15 cellular contexts compared by ENCODE assay signal in genomic region chr14:23137221-23138172, GRCh38. TPM values are rescaled to one million over a fixed set of nuclear protein-coding genes. Genes with fewer than 3 reads are reported as not detected.
DNase-seq lines count a peak whose midpoint lies in the region; ATAC-seq, FAIRE-seq and TF ChIP-seq lines count a peak whose summit lies in the region.
"Had no signal": no experiment of that assay in that cellular context is flagged by ENCODE, and none has a peak within 500 bp of the region (broad histone marks: within the 10 kb centered on the region; RNA-seq: fewer than 3 reads in every experiment).

No MANE protein-coding gene starts in this region.

- H2BK5ac ChIP-seq in mesenchymal stem cell (ENCODE audit: low read depth, low read length, poor library complexity, severe bottlenecking) = no peak overlapping the region

- no peaks in the 10 kb centered on the region for H3K79me2 ChIP-seq in endothelial cell of umbilical vein (ENCODE audit: control insufficient read depth, insufficient read depth, low read length)

- in situ Hi-C loops in G401 (cut with HindIII; ENCODE audit: low sequenced_read_pairs) = no loop called here

- no peak overlapping the region for H2BK12ac ChIP-seq in mesenchymal stem cell (ENCODE audit: low read length in 2 of 2)

- no peaks in the 10 kb centered on the region for H4K20me1 ChIP-seq in endothelial cell of umbilical vein (replicated peaks; ENCODE audit: control insufficient read depth, extremely low read depth, insufficient read depth, low read length)

- no peaks in the 10 kb centered on the region for H3K9me1 ChIP-seq in endothelial cell of umbilical vein (replicated peaks; ENCODE audit: control insufficient read depth, extremely low read depth, insufficient read depth, low read length)

- H2BK15ac ChIP-seq in mesenchymal stem cell (ENCODE audit: low read depth, poor library complexity, severe bottlenecking) = no peak overlapping the region

- H3K18ac ChIP-seq in mesenchymal stem cell (ENCODE audit: low read depth in 1 of 2, low read length in 2 of 2) = no peak overlapping the region

- no peaks in the 10 kb centered on the region for H3K36me3 ChIP-seq in endothelial cell of umbilical vein (ENCODE audit: control insufficient read depth in 2 of 2, extremely low read depth in 1 of 2, insufficient read depth in 2 of 2, low read length in 2 of 2)
- H3K36me3 ChIP-seq in mesenchymal stem cell (ENCODE audit: control insufficient read depth in 1 of 2, insufficient read depth in 2 of 2, low read depth in 1 of 2, low read length in 2 of 2) = peaks cover 0 to 56% of the 10 kb centered on the region in 2 experiments
- H3K36me3 ChIP-seq: pancreas had no signal

- H3K9ac ChIP-seq in endothelial cell of umbilical vein (replicated peaks; ENCODE audit: extremely low read depth, insufficient read depth, low read length) = no peak overlapping the region
- H3K9ac ChIP-seq in mesenchymal stem cell (ENCODE audit: low read length) = peak overlapping the region; percentile 44

- WGBS in mesenchymal stem cell = 95% methylated on average over 10 of the region's 15 CpGs

- H3K4me3 ChIP-seq in endothelial cell of umbilical vein (replicated peaks in 1 of 3; ENCODE audit: insufficient read depth in 1 of 3, low read depth in 1 of 3, low read length in 3 of 3) = no peak overlapping the region
- no peak overlapping the region for H3K4me3 ChIP-seq in mesenchymal stem cell (ENCODE audit: insufficient read depth in 1 of 2, low read depth in 1 of 2, low read length in 2 of 2)
- H3K4me3 ChIP-seq: pancreas had no signal

- H2BK120ac ChIP-seq in mesenchymal stem cell (ENCODE audit: low read depth, low read length) = no peak overlapping the region

- intact Hi-C loops in endothelial cell of umbilical vein (cut with micrococcal nuclease) = no loop called here

- DNase-seq in G401 (ENCODE audit: low spot score) = peak; percentile 63
- DNase-seq in NCI-H2196 (lab: John Stamatoyannopoulos, UW; ENCODE audit: unreplicated experiment) = peak; percentile 48
- DNase-seq in endothelial cell of umbilical vein (ENCODE audit: low read depth, low spot score) = no peak
- DNase-seq in mesenchymal stem cell = no peak
- DNase-seq in NOMO-1 (lab: John Stamatoyannopoulos, UW; ENCODE audit: unreplicated experiment in 2 of 2) = no peak
- DNase-seq in GM12892 (ENCODE audit: insufficient read length) = no peak
- DNase-seq: activated CD4-positive, alpha-beta T cell treated with anti-CD3 and anti-CD28 coated beads for 1 hour; Caco-2; NCI-H345 had no signal

- H3K4me1 ChIP-seq in endothelial cell of umbilical vein (ENCODE audit: control insufficient read depth, extremely low read depth, insufficient read depth, low read length) (peaks cover 8% of the 10 kb centered on the region), mesenchymal stem cell (ENCODE audit: control insufficient read depth, insufficient read depth, low read depth, low read length) (no peaks in the 10 kb centered on the region)
- H3K4me1 ChIP-seq: Caco-2 had no signal

- H3K23ac ChIP-seq in mesenchymal stem cell (ENCODE audit: low read length in 2 of 2) = no peak overlapping the region

- no peak overlapping the region for H2AK5ac ChIP-seq in mesenchymal stem cell (ENCODE audit: low read length, severe bottlenecking)

- BruUV-seq in endothelial cell of umbilical vein (replicated peaks; lab: Mats Ljungman, UMichigan) = no TSS peak

- H3K27ac ChIP-seq in endothelial cell of umbilical vein (ENCODE audit: insufficient read depth, low read depth, low read length) = no peak overlapping the region
- no peak overlapping the region for H3K27ac ChIP-seq in mesenchymal stem cell (ENCODE audit: low read length, poor library complexity, severe bottlenecking)
- H3K27ac ChIP-seq: pancreas had no signal

- no peak overlapping the region for H3K14ac ChIP-seq in mesenchymal stem cell (ENCODE audit: low read length in 2 of 2)

- no peak overlapping the region for H4K8ac ChIP-seq in mesenchymal stem cell (ENCODE audit: low read length)

- H3K4ac ChIP-seq in mesenchymal stem cell (ENCODE audit: low read depth in 1 of 2, low read length in 2 of 2) = no peak overlapping the region

- no peak overlapping the region for H3K4me2 ChIP-seq in endothelial cell of umbilical vein (ENCODE audit: insufficient read depth, low read length)
- H3K4me2 ChIP-seq in mesenchymal stem cell (ENCODE audit: low read length, poor library complexity, severe bottlenecking) = no peak overlapping the region

- POLR2A ChIA-PET in endothelial cell of umbilical vein (lab: Charles Lee) = no interaction called here

- H2AFZ ChIP-seq in endothelial cell of umbilical vein (ENCODE audit: low read depth, low read length) (peak overlapping the region; percentile 76), mesenchymal stem cell (ENCODE audit: low read depth, low read length) (no peak overlapping the region)

- no peak for ATAC-seq in HG03378 (IDR thresholded peaks at IDR 0.05; ENCODE audit: unreplicated experiment)
- ATAC-seq in GM18868 (IDR thresholded peaks at IDR 0.05; ENCODE audit: unreplicated experiment) = no peak

- H3K9me3 ChIP-seq in endothelial cell of umbilical vein (replicated peaks; ENCODE audit: control insufficient read depth, insufficient read depth, low read length) (no peaks in the 10 kb centered on the region), mesenchymal stem cell (ENCODE audit: control insufficient read depth, low read length) (no peaks in the 10 kb centered on the region)
- H3K9me3 ChIP-seq: Caco-2, pancreas had no signal

- H3K79me1 ChIP-seq in mesenchymal stem cell (replicated peaks; ENCODE audit: low read length, poor library complexity, severe bottlenecking) = no peaks in the 10 kb centered on the region

- dilution Hi-C loops in endothelial cell of umbilical vein (cut with MboI; ENCODE audit: extremely low pct_ligation_motif_present, low sequenced_read_pairs) = no loop called here

- CTCF ChIA-PET in endothelial cell of umbilical vein (lab: Charles Lee) = interaction anchor here (0.8 to 2.4 kb wide), 6 partner anchors 17 to 49 kb away, joined by 3 to 20 read pairs (median 3); partner anchors contain the start of gene SLC7A8

- no peak for TF ChIP-seq CTCF in endothelial cell of umbilical vein (IDR thresholded peaks at IDR 0.05; ENCODE audit: extremely low read depth in 1 of 2, insufficient read depth in 1 of 2, low read depth in 1 of 2, low read length in 2 of 2)

- no peak overlapping the region for H4K91ac ChIP-seq in mesenchymal stem cell (ENCODE audit: low read length)

- no peak for TF ChIP-seq POLR2A in endothelial cell of umbilical vein (IDR thresholded peaks at IDR 0.05; ENCODE audit: low read depth, low read length)
- TF ChIP-seq POLR2A in GM12892 (IDR thresholded peaks at IDR 0.05; ENCODE audit: low read depth, low read length) = no peak

- FAIRE-seq in endothelial cell of umbilical vein (lab: Jason Lieb, UNC) = no peak
- FAIRE-seq in GM12892 (lab: Jason Lieb, UNC) = no peak
- FAIRE-seq: pancreas had no signal

- H3K27me3 ChIP-seq in endothelial cell of umbilical vein (ENCODE audit: control insufficient read depth in 2 of 2, insufficient read depth in 2 of 2, low read length in 2 of 2) (no peaks in the 10 kb centered on the region), mesenchymal stem cell (ENCODE audit: control insufficient read depth in 1 of 2, insufficient read depth in 1 of 2, low read length in 2 of 2) (peaks cover 0 to 5% of the 10 kb centered on the region in 2 experiments)
- H3K27me3 ChIP-seq: pancreas had no signal

RNA-seq across cellular contexts. Expression of gene CEBPE, which starts 18.4 kb away (rescaled TPM):
- total RNA-seq in G401 (2014; rRNA removed; shearing (Covaris generic)) = not detected in 2 replicates
- not detected in 2 replicates for total RNA-seq in endothelial cell of umbilical vein
- polyA plus RNA-seq in endothelial cell of umbilical vein = not detected in 2 replicates
- not detected in 2 replicates for polyA plus RNA-seq in endothelial cell of umbilical vein (2011; cell fraction: cytosol; rRNA removed)
- polyA plus RNA-seq in endothelial cell of umbilical vein (2011; cell fraction: nucleus; rRNA removed) = not detected in 2 replicates
- polyA plus RNA-seq in endothelial cell of umbilical vein (2012) = not detected in 2 replicates
- polyA minus RNA-seq in endothelial cell of umbilical vein = not detected in 2 replicates
- not detected for polyA minus RNA-seq in endothelial cell of umbilical vein (2011; cell fraction: cytosol; rRNA and poly(A)+ RNA removed)
- not detected in 2 replicates for polyA minus RNA-seq in endothelial cell of umbilical vein (2011; cell fraction: nucleus; rRNA and poly(A)+ RNA removed)
- polyA plus RNA-seq in mesenchymal stem cell (2013, experiment 1 of 2) = not detected
- polyA plus RNA-seq in mesenchymal stem cell (2013, experiment 2 of 2) = not detected
- not detected for polyA plus RNA-seq in GM12892 (2012; ENCODE audit: missing spikeins)
- total RNA-seq: Caco-2, fibroblast of lung, mesothelial cell of epicardium, pancreas had no signal
- polyA plus RNA-seq: fibroblast of lung, pancreas had no signal

RNA-seq across cellular contexts. Expression of gene CIROP, which starts 32.7 kb away (rescaled TPM):
- not detected in 2 replicates for total RNA-seq in G401 (2014; rRNA removed; shearing (Covaris generic))
- not detected in 2 replicates for total RNA-seq in endothelial cell of umbilical vein
- polyA plus RNA-seq in endothelial cell of umbilical vein = not detected in 2 replicates
- not detected in 2 replicates for polyA plus RNA-seq in endothelial cell of umbilical vein (2011; cell fraction: cytosol; rRNA removed)
- not detected in 2 replicates for polyA plus RNA-seq in endothelial cell of umbilical vein (2011; cell fraction: nucleus; rRNA removed)
- polyA plus RNA-seq in endothelial cell of umbilical vein (2012) = not detected in 2 replicates
- polyA minus RNA-seq in endothelial cell of umbilical vein = not detected in 2 replicates
- polyA minus RNA-seq in endothelial cell of umbilical vein (2011; cell fraction: cytosol; rRNA and poly(A)+ RNA removed) = not detected
- not detected in 2 replicates for polyA minus RNA-seq in endothelial cell of umbilical vein (2011; cell fraction: nucleus; rRNA and poly(A)+ RNA removed)
- not detected for polyA plus RNA-seq in mesenchymal stem cell (2013, experiment 1 of 2)
- not detected for polyA plus RNA-seq in mesenchymal stem cell (2013, experiment 2 of 2)
- not detected for polyA plus RNA-seq in GM12892 (2012; ENCODE audit: missing spikeins)
- total RNA-seq: Caco-2; mesothelial cell of epicardium; pancreas; T-helper 1 cell treated with Interleukin-12 subunit alpha and Interleukin-12 subunit beta and Interleukin-4 antibody, amounts not matched to agents 30 ng/mL and 1 ng/mL, for 36 hours had no signal
- polyA plus RNA-seq: pancreas had no signal

RNA-seq across cellular contexts. Expression of gene C14orf119, which starts 42.2 kb away (rescaled TPM):
- total RNA-seq in G401 (2014; rRNA removed; shearing (Covaris generic)) = 53.7 and 55.2 TPM in 2 replicates
- total RNA-seq in endothelial cell of umbilical vein = 55.5 and 58.3 TPM in 2 replicates
- polyA plus RNA-seq in endothelial cell of umbilical vein = 60.5 and 78.7 TPM in 2 replicates
- polyA plus RNA-seq in endothelial cell of umbilical vein (2011; cell fraction: cytosol; rRNA removed) = 62.7 and 64.0 TPM in 2 replicates
- polyA plus RNA-seq in endothelial cell of umbilical vein (2011; cell fraction: nucleus; rRNA removed) = 35.3 and 36.9 TPM in 2 replicates
- polyA plus RNA-seq in endothelial cell of umbilical vein (2012) = 55.9 and 63.8 TPM in 2 replicates
- 83.3 and 87.7 TPM in 2 replicates for polyA minus RNA-seq in endothelial cell of umbilical vein
- 22.7 TPM for polyA minus RNA-seq in endothelial cell of umbilical vein (2011; cell fraction: cytosol; rRNA and poly(A)+ RNA removed)
- 9.8 and 21.1 TPM in 2 replicates for polyA minus RNA-seq in endothelial cell of umbilical vein (2011; cell fraction: nucleus; rRNA and poly(A)+ RNA removed)
- 50.4 TPM for polyA plus RNA-seq in mesenchymal stem cell (2013, experiment 1 of 2)
- polyA plus RNA-seq in mesenchymal stem cell (2013, experiment 2 of 2) = 51.9 TPM
- polyA plus RNA-seq in GM12892 (2012; ENCODE audit: missing spikeins) = 39.9 TPM

RNA-seq across cellular contexts. Expression of gene ACIN1, which starts 42.6 kb away (rescaled TPM):
- 80.3 and 95.3 TPM in 2 replicates for total RNA-seq in G401 (2014; rRNA removed; shearing (Covaris generic))
- total RNA-seq in endothelial cell of umbilical vein = 220 and 240 TPM in 2 replicates
- 136 and 146 TPM in 2 replicates for polyA plus RNA-seq in endothelial cell of umbilical vein
- 91.2 and 98.2 TPM in 2 replicates for polyA plus RNA-seq in endothelial cell of umbilical vein (2011; cell fraction: cytosol; rRNA removed)
- polyA plus RNA-seq in endothelial cell of umbilical vein (2011; cell fraction: nucleus; rRNA removed) = 821 and 966 TPM in 2 replicates
- polyA plus RNA-seq in endothelial cell of umbilical vein (2012) = 112 and 141 TPM in 2 replicates
- 185 and 201 TPM in 2 replicates for polyA minus RNA-seq in endothelial cell of umbilical vein
- 46.6 TPM for polyA minus RNA-seq in endothelial cell of umbilical vein (2011; cell fraction: cytosol; rRNA and poly(A)+ RNA removed)
- 229 and 315 TPM in 2 replicates for polyA minus RNA-seq in endothelial cell of umbilical vein (2011; cell fraction: nucleus; rRNA and poly(A)+ RNA removed)
- 96.0 TPM for polyA plus RNA-seq in mesenchymal stem cell (2013, experiment 1 of 2)
- polyA plus RNA-seq in mesenchymal stem cell (2013, experiment 2 of 2) = 87.5 TPM
- 83.9 TPM for polyA plus RNA-seq in GM12892 (2012; ENCODE audit: missing spikeins)

RNA-seq across cellular contexts. Expression of gene SLC7A8, which starts 46.0 kb away (rescaled TPM):
- total RNA-seq in G401 (2014; rRNA removed; shearing (Covaris generic)) = 14.5 and 15.9 TPM in 2 replicates
- total RNA-seq in endothelial cell of umbilical vein = 1.1 and 1.6 TPM in 2 replicates
- 0.76 and 0.88 TPM in 2 replicates for polyA plus RNA-seq in endothelial cell of umbilical vein
- 0.56 and 0.61 TPM in 2 replicates for polyA plus RNA-seq in endothelial cell of umbilical vein (2011; cell fraction: cytosol; rRNA removed)
- polyA plus RNA-seq in endothelial cell of umbilical vein (2011; cell fraction: nucleus; rRNA removed) = 0.57 and 1.0 TPM in 2 replicates
- 2.7 and 16.6 TPM in 2 replicates for polyA plus RNA-seq in endothelial cell of umbilical vein (2012)
- polyA minus RNA-seq in endothelial cell of umbilical vein = 1.9 and 3.4 TPM in 2 replicates
- polyA minus RNA-seq in endothelial cell of umbilical vein (2011; cell fraction: cytosol; rRNA and poly(A)+ RNA removed) = not detected
- polyA minus RNA-seq in endothelial cell of umbilical vein (2011; cell fraction: nucleus; rRNA and poly(A)+ RNA removed) = 0.24 and 0.29 TPM in 2 replicates
- polyA plus RNA-seq in mesenchymal stem cell (2013, experiment 1 of 2) = 3.8 TPM
- 3.5 TPM for polyA plus RNA-seq in mesenchymal stem cell (2013, experiment 2 of 2)
- polyA plus RNA-seq in GM12892 (2012; ENCODE audit: missing spikeins) = not detected

Comparison
In these comparisons a context has a peak if more than half of its experiments do, and no peak if none do; other contexts are left out.
1. DNase-seq: peak in G401 (single experiment) and NCI-H2196 (single experiment); none in endothelial cell of umbilical vein (single experiment), mesenchymal stem cell (single experiment), NOMO-1 (0 of 2) and GM12892 (single experiment).